In genomic region chr17:62941358-62941991, GRCh38 we compare ENCODE assay signal across 14 cellular contexts.
DNase-seq lines count a peak whose midpoint lies in the region; TF ChIP-seq lines count a peak whose summit lies in the region.
"Had no signal": no experiment of that assay in that cellular context is flagged by ENCODE, and none has a peak within 500 bp of the region (broad histone marks: within the 10 kb centered on the region; RNA-seq: fewer than 3 reads in every experiment).

No MANE protein-coding gene starts in this region.

- CTCF ChIA-PET in HEK293 (lab: Yijun Ruan, JAX): no interaction called here

- no peaks in the 10 kb centered on the region for H3K36me3 ChIP-seq in HEK293 (ENCODE audit: control insufficient read depth in 2 of 2, insufficient read depth in 1 of 2, low read length in 2 of 2)
- H3K36me3 ChIP-seq: BLaER1 had no signal

- TF ChIP-seq CTCF in HEK293 (tag by site-specific recombination; IDR thresholded peaks at IDR 0.05): no peak
- no peak for TF ChIP-seq CTCF in choroid plexus epithelial cell (conservative IDR thresholded peaks at IDR 0.05; ENCODE audit: low read depth, low read length)

- H3K9me3 ChIP-seq in HEK293 (ENCODE audit: control insufficient read depth, insufficient read depth, low read depth, low read length): no peaks in the 10 kb centered on the region; the same call in 1 of the 2 replicates
- H3K9me3 ChIP-seq: BLaER1 had no signal

- H3K4me3 ChIP-seq in HEK293 (ENCODE audit: low read depth, low read length) (no peak overlapping the region), choroid plexus epithelial cell (ENCODE audit: low read depth, low read length) (no peak overlapping the region)
- H3K4me3 ChIP-seq: BLaER1, GM23248 had no signal

- POLR2A ChIA-PET in HEK293 (lab: Yijun Ruan, JAX): no interaction called here

- peak; percentile 8 for DNase-seq in NCI-H2227 (lab: John Stamatoyannopoulos, UW; ENCODE audit: unreplicated experiment)
- no peak for DNase-seq in NCI-H2227 treated with DMSO at 0.1 percent for 48 hours (lab: John Stamatoyannopoulos, UW)
- peak; percentile 29 for DNase-seq in OCI-M1 (lab: John Stamatoyannopoulos, UW)
- DNase-seq in choroid plexus epithelial cell (ENCODE audit: low read depth): peak; percentile 12
- DNase-seq in iPS-NIHi11 (ENCODE audit: low spot score): no peak
- DNase-seq in NCI-H187 treated with DMSO at 0.1 percent for 48 hours (lab: John Stamatoyannopoulos, UW): no peak
- DNase-seq in NCI-H82 (lab: John Stamatoyannopoulos, UW): no peak
- DNase-seq: 8988T; CD4-positive, alpha-beta memory T cell; GM23248; KG1 had no signal

- no peaks in the 10 kb centered on the region for H3K4me1 ChIP-seq in HEK293 (ENCODE audit: control insufficient read depth, insufficient read depth, low read length)
- H3K4me1 ChIP-seq: BLaER1 had no signal

- no peak overlapping the region for H3K27ac ChIP-seq in HEK293 (ENCODE audit: extremely low read depth, low read depth, low read length)
- H3K27ac ChIP-seq: BLaER1, GM23248, HL-60 had no signal

TF ChIP-seq in HEK293, 187 proteins besides CTCF, POLR2A, EP300 and RAD21 (continues in another document):
- TF ChIP-seq ZNF366 (tag by site-specific recombination; conservative IDR thresholded peaks at IDR 0.05): no peak
- TF ChIP-seq TRIM28 (IDR thresholded peaks at IDR 0.05; ENCODE audit: borderline replicate concordance, low read length): peak; percentile 94
- TF ChIP-seq ZNF558 (tag by site-specific recombination; IDR thresholded peaks at IDR 0.05): 0 out of 2 replicates have a peak, but pooled peaks have one; percentile 40
- TF ChIP-seq MYNN (tag by site-specific recombination; IDR thresholded peaks at IDR 0.05; ENCODE audit: borderline replicate concordance): no peak
- no peak for TF ChIP-seq ZNF785 (tag by site-specific recombination; IDR thresholded peaks at IDR 0.05)
- no peak for TF ChIP-seq REPIN1 (tag by site-specific recombination; IDR thresholded peaks at IDR 0.05; ENCODE audit: low read depth)
- TF ChIP-seq KLF8 (tag by site-specific recombination; IDR thresholded peaks at IDR 0.05): no peak
- TF ChIP-seq ATF2 (tag by site-specific recombination; IDR thresholded peaks at IDR 0.05; ENCODE audit: low read depth): no peak
- no peak for TF ChIP-seq OSR2 (tag by site-specific recombination; IDR thresholded peaks at IDR 0.05)
- TF ChIP-seq BCL11B (tag by site-specific recombination; IDR thresholded peaks at IDR 0.05; ENCODE audit: low read depth): no peak
- no peak for TF ChIP-seq ZNF23 (tag by site-specific recombination; IDR thresholded peaks at IDR 0.05; ENCODE audit: borderline replicate concordance)
- TF ChIP-seq, protein P1, sequence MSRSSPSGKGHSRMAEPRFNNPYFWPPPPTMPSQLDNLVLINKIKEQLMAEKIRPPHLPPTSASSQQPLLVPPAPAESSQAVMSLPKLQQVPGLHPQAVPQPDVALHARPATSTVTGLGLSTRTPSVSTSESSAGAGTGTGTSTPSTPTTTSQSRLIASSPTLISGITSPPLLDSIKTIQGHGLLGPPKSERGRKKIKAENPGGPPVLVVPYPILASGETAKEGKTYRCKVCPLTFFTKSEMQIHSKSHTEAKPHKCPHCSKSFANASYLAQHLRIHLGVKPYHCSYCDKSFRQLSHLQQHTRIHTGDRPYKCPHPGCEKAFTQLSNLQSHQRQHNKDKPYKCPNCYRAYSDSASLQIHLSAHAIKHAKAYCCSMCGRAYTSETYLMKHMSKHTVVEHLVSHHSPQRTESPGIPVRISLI (tag by site-specific recombination; IDR thresholded peaks at IDR 0.05): 0 out of 2 replicates have a peak, but pooled peaks have one; percentile 36
- TF ChIP-seq SETDB1 (IDR thresholded peaks at IDR 0.05; ENCODE audit: insufficient read length, low read length): peak; percentile 100
- no peak for TF ChIP-seq ZNF704 (tag by site-specific recombination; IDR thresholded peaks at IDR 0.05)
- TF ChIP-seq ZNF37A (tag by site-specific recombination; IDR thresholded peaks at IDR 0.05): no peak
- TF ChIP-seq, protein P2, sequence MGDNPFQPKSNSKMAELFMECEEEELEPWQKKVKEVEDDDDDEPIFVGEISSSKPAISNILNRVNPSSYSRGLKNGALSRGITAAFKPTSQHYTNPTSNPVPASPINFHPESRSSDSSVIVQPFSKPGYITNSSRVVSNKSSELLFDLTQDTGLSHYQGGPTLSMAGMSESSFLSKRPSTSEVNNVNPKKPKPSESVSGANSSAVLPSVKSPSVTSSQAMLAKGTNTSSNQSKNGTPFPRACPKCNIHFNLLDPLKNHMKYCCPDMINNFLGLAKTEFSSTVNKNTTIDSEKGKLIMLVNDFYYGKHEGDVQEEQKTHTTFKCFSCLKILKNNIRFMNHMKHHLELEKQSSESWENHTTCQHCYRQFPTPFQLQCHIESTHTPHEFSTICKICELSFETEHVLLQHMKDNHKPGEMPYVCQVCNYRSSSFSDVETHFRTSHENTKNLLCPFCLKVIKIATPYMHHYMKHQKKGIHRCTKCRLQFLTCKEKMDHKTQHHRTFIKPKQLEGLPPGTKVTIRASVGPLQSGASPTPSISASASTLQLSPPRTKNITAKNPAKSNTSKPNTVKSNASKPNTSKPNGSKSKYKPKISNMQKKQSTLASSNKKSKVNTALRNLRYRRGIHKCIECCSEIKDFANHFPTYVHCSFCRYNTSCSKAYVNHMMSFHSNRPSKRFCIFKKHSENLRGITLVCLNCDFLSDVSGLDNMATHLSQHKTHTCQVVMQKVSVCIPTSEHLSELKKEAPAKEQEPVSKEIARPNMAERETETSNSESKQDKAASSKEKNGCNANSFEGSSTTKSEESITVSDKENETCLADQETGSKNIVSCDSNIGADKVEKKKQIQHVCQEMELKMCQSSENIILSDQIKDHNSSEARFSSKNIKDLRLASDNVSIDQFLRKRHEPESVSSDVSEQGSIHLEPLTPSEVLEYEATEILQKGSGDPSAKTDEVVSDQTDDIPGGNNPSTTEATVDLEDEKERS (tag by site-specific recombination; IDR thresholded peaks at IDR 0.05): no peak
- TF ChIP-seq ZNF529 (tag by site-specific recombination; IDR thresholded peaks at IDR 0.05; ENCODE audit: insufficient replicate concordance): peak; percentile 68
- TF ChIP-seq ZNF239 (tag by site-specific recombination; IDR thresholded peaks at IDR 0.05): no peak
- 0 out of 2 replicates have a peak, but pooled peaks have one; percentile 47 for TF ChIP-seq ZNF610 (tag by site-specific recombination; IDR thresholded peaks at IDR 0.05; ENCODE audit: borderline replicate concordance)
- peak; percentile 54; the same call in 1 of the 2 replicates for TF ChIP-seq ZNF549 (tag by site-specific recombination; IDR thresholded peaks at IDR 0.05)
- TF ChIP-seq ZNF777 (tag by site-specific recombination; IDR thresholded peaks at IDR 0.05; ENCODE audit: borderline replicate concordance): no peak
- TF ChIP-seq MEIS1 (CRISPR knock-in tag; IDR thresholded peaks at IDR 0.05; ENCODE audit: borderline replicate concordance): no peak
- no peak for TF ChIP-seq ZNF580 (tag by site-specific recombination; IDR thresholded peaks at IDR 0.05)
- no peak for TF ChIP-seq ZSCAN23 (tag by site-specific recombination; IDR thresholded peaks at IDR 0.05)

Comparison
In these comparisons a context has a peak if more than half of its experiments do, and no peak if none do; other contexts are left out.
1. DNase-seq: peak in NCI-H2227 (single experiment), OCI-M1 (single experiment) and choroid plexus epithelial cell (single experiment); none in NCI-H2227 treated with DMSO at 0.1 percent for 48 hours (single experiment), iPS-NIHi11 (single experiment), NCI-H187 treated with DMSO at 0.1 percent for 48 hours (single experiment) and NCI-H82 (single experiment).